ENCODE assay signal across 8 cellular contexts in genomic region chr11:60924110-60924905, GRCh38. TPM values are rescaled to one million over a fixed set of nuclear protein-coding genes. Genes with fewer than 3 reads are reported as not detected.
DNase-seq lines count a peak whose midpoint lies in the region; ATAC-seq and TF ChIP-seq lines count a peak whose summit lies in the region.

TSS of gene TMEM132A (plus strand) at chr11:60924460. CDS start at chr11:60924634, 174 bp downstream.

- peaks cover 8% of the 10 kb centered on the region for H3K36me3 Mint-ChIP-seq in type B pancreatic cell

- H3K9me3 Mint-ChIP-seq in type B pancreatic cell = no peaks in the 10 kb centered on the region

- peak within 1 kb of the TSS; percentile 23 for H3K27ac Mint-ChIP-seq in type B pancreatic cell

- peaks cover 3% of the 10 kb centered on the region for H3K36me3 ChIP-seq in mucosa of descending colon (ENCODE audit: low read depth)

- peak within 1 kb of the TSS; percentile 78 for H3K4me3 ChIP-seq in WI38 (ENCODE audit: low read depth, low read length)
- H3K4me3 ChIP-seq in mucosa of descending colon = peak within 1 kb of the TSS; percentile 17

- DNase-seq in AG08396 (ENCODE audit: low spot score) (peak; percentile 94), GM13977 (ENCODE audit: low spot score) (peak; percentile 83), NCI-H1417 (lab: John Stamatoyannopoulos, UW) (peak; percentile 76 to 87 (median 84)), mucosa of descending colon (peak in 2 of 3 donors; percentile 78 to 81), type B pancreatic cell (ENCODE audit: extremely low spot score, unreplicated experiment) (peak; percentile 85), MV-4-11 (lab: John Stamatoyannopoulos, UW) (no peak)

- H3K9me3 ChIP-seq in mucosa of descending colon = no peaks in the 10 kb centered on the region

- TF ChIP-seq CTCF in GM13977 (IDR thresholded peaks at IDR 0.05; ENCODE audit: extremely low read depth, insufficient read depth, missing control alignments) = no peak
- no peak for TF ChIP-seq CTCF in WI38 (IDR thresholded peaks at IDR 0.05; ENCODE audit: low read depth, low read length)
- no peak for TF ChIP-seq CTCF in mucosa of descending colon (IDR thresholded peaks at IDR 0.05)
- TF ChIP-seq CTCF in type B pancreatic cell (conservative IDR thresholded peaks at IDR 0.05) = no peak

- H3K27me3 Mint-ChIP-seq in type B pancreatic cell = no peaks in the 10 kb centered on the region

- intact Hi-C loops in mucosa of descending colon (cut with DNase I, micrococcal nuclease) = no loop called here

- H3K4me1 Mint-ChIP-seq in type B pancreatic cell (ENCODE audit: unreplicated experiment) = peaks cover 15% of the 10 kb centered on the region

- in situ Hi-C loops in GM13977 (cut with MboI; ENCODE audit: low pct_unique_long_range_greater_than_20kb, low sequenced_read_pairs, unreplicated experiment) = no loop called here

- ATAC-seq in esophagus mucosa (peak; percentile 62), mucosa of descending colon (peak; percentile 92)

- peak within 1 kb of the TSS; percentile 97 for H3K4me3 Mint-ChIP-seq in type B pancreatic cell

- H3K4me1 ChIP-seq in mucosa of descending colon (ENCODE audit: low read depth) = peaks cover 17% of the 10 kb centered on the region

RNA-seq across cellular contexts. Expression of gene TMEM132A, which starts in this region (rescaled TPM):
- 27.0 TPM for total RNA-seq in esophagus mucosa
- 10 to 100 TPM in 1 of 3 donors, 1 to 10 TPM in 2; 3.9 to 11.8 (median 8.5) TPM for total RNA-seq in mucosa of descending colon
- total RNA-seq in type B pancreatic cell (ENCODE audit: low replicate concordance) = 162 and 218 TPM in 2 replicates
